ENCODE assay signal across 1 cellular context in genomic region chr1:227723474-227723873, GRCh38.
TF ChIP-seq lines count a peak whose summit lies in the region.

No MANE protein-coding gene starts in this region.

TF ChIP-seq in H1, 55 proteins besides CTCF, POLR2A, EP300 and RAD21:
- TF ChIP-seq SUZ12 (IDR thresholded peaks at IDR 0.05; ENCODE audit: low read length) (no peak), BRCA1 (IDR thresholded peaks at IDR 0.05; ENCODE audit: low read depth, low read length) (no peak), SIRT6 (IDR thresholded peaks at IDR 0.05; ENCODE audit: low read length) (no peak), USF2 (IDR thresholded peaks at IDR 0.05; ENCODE audit: low read length) (no peak), RBBP5 (IDR thresholded peaks at IDR 0.05; ENCODE audit: borderline replicate concordance, low read depth, low read length) (no peak)
